In the genomic region with DNA sequence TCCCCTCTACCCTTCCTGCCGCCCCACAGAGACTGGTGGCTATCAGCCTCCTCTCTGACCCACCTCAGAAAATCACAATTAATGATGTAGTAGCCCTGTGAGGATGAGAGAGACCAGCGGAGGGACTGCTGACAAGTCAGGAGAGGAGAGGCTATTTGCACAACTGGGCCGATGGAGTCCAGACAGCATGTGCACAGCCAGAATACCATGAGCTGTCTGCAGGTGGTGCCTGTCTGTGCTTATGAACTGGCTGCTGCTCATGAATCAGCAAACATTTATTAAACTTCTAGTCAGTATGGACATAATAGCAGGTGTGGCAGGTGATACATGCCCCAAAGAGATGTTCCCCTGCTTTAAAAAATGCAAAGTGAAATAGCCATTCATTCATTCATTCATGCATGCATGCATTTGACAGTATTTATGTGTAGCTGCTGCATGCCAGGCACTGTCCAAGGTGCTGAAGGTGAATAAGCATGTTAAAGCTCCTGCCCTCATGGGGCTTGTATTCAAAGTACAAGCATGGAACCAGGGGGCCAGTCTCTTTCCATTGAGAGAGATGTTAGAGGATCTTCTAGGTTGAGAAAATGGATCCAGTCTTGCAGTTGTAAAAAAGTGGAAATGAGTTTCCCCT, we compare ENCODE assay signal across 14 cellular contexts.
DNase-seq lines count a peak whose midpoint lies in the region; ATAC-seq and TF ChIP-seq lines count a peak whose summit lies in the region.
"Had no signal": no experiment of that assay in that cellular context is flagged by ENCODE, and none has a peak within 500 bp of the region (broad histone marks: within the 10 kb centered on the region; RNA-seq: fewer than 3 reads in every experiment).

No MANE protein-coding gene starts in this region.

- POLR2A ChIA-PET in Caco-2 (lab: Charles Lee) = no interaction called here

- H3K4me2 ChIP-seq in fibroblast of lung (ENCODE audit: extremely low read depth, insufficient read depth, low read length) = no peak overlapping the region
- H3K4me2 ChIP-seq: BLaER1 treated with 17β-estradiol and CSF1 and Interleukin-3, amounts not matched to agents 10 nM and 100 nM had no signal

- H3K4me3 ChIP-seq in Caco-2 (ENCODE audit: low read depth, low read length) (no peak overlapping the region), GM12865 (ENCODE audit: low read depth, low read length) (no peak overlapping the region), fibroblast of lung (replicated peaks in 1 of 4; ENCODE audit: control extremely low read depth in 1 of 4, insufficient read depth in 1 of 4, low read depth in 3 of 4, low read length in 4 of 4) (no peak overlapping the region)
- H3K4me3 ChIP-seq: BLaER1 treated with 17β-estradiol and CSF1 and Interleukin-3, amounts not matched to agents 10 nM and 100 nM; ovary had no signal

- no peak for ATAC-seq in HG02798 (IDR thresholded peaks at IDR 0.05; ENCODE audit: poor library complexity, unreplicated experiment)
- ATAC-seq: stimulated activated naive B cell treated with anti-CD40 and anti-IgM and Interleukin-4, amounts not matched to agents 10 μg/mL and 1 μg/mL and 100 μg/mL, for 72 hours had no signal

- no peaks in the 10 kb centered on the region for H3K79me2 ChIP-seq in fibroblast of lung (ENCODE audit: control insufficient read depth, insufficient read depth, low read length)

- no peak overlapping the region for H3K4me3 Mint-ChIP-seq in Caco-2 (ENCODE audit: unreplicated experiment)
- H3K4me3 Mint-ChIP-seq: stimulated activated naive B cell treated with anti-CD40 and anti-IgM and Interleukin-4, amounts not matched to agents 10 μg/mL and 1 μg/mL and 100 μg/mL, for 72 hours had no signal

- no peaks in the 10 kb centered on the region for H3K27me3 Mint-ChIP-seq in Caco-2 (ENCODE audit: insufficient read depth, unreplicated experiment)

- H3K36me3 Mint-ChIP-seq in Caco-2 (ENCODE audit: insufficient read depth, unreplicated experiment) = no peaks in the 10 kb centered on the region

- no peaks in the 10 kb centered on the region for H4K20me1 ChIP-seq in fibroblast of lung (ENCODE audit: control insufficient read depth, extremely low read depth, insufficient read depth, low read length)

- no peak for TF ChIP-seq CTCF in Caco-2 (IDR thresholded peaks at IDR 0.05; ENCODE audit: insufficient read depth in 1 of 2, low read depth in 1 of 2, low read length in 1 of 2, severe bottlenecking in 1 of 2, unreplicated experiment in 1 of 2)
- TF ChIP-seq CTCF in GM12865 (IDR thresholded peaks at IDR 0.05; ENCODE audit: insufficient read depth, low read depth, low read length, missing control alignments) = no peak
- no peak for TF ChIP-seq CTCF in fibroblast of lung (conservative IDR thresholded peaks at IDR 0.05 in 1 of 2, IDR thresholded peaks at IDR 0.05 in 1 of 2; ENCODE audit: low read depth in 1 of 2, low read length in 2 of 2)

- DNase-seq in Caco-2 = peak; percentile 28 to 39
- DNase-seq in GM12865 (ENCODE audit: low read depth) = peak; percentile 46
- peak; percentile 6 to 28 for DNase-seq in fibroblast of lung (ENCODE audit: low read depth in 2 of 2)
- no peak for DNase-seq in NCI-H510A (lab: John Stamatoyannopoulos, UW)
- DNase-seq in central memory CD4-positive, alpha-beta T cell = no peak
- DNase-seq: activated T-cell treated with anti-CD3 and anti-CD28 coated beads, Interleukin-2, amount 50 U/mL, for 1 hour; islet precursor cell; midbrain; NCI-H82; ovary; stimulated activated naive B cell treated with anti-CD40 and anti-IgM and Interleukin-4, amounts not matched to agents 10 μg/mL and 1 μg/mL and 100 μg/mL, for 72 hours had no signal

- BruUV-seq in Caco-2 (replicated peaks; lab: Mats Ljungman, UMichigan) = no TSS peak

- H3K27me3 ChIP-seq in Caco-2 (replicated peaks; ENCODE audit: control insufficient read depth, insufficient read depth, low read length) (no peaks in the 10 kb centered on the region), fibroblast of lung (ENCODE audit: control insufficient read depth, insufficient read depth, low read length) (no peaks in the 10 kb centered on the region)
- H3K27me3 ChIP-seq: BLaER1 treated with 17β-estradiol and CSF1 and Interleukin-3, amounts not matched to agents 10 nM and 100 nM; ovary had no signal

- H3K4me1 ChIP-seq in Caco-2 (no peaks in the 10 kb centered on the region), fibroblast of lung (ENCODE audit: control insufficient read depth, extremely low read depth, insufficient read depth, low read length) (no peaks in the 10 kb centered on the region)

- no peak overlapping the region for H3K27ac Mint-ChIP-seq in Caco-2 (ENCODE audit: unreplicated experiment)
- H3K27ac Mint-ChIP-seq: stimulated activated naive B cell treated with anti-CD40 and anti-IgM and Interleukin-4, amounts not matched to agents 10 μg/mL and 1 μg/mL and 100 μg/mL, for 72 hours had no signal

- H3K36me3 ChIP-seq in Caco-2 (ENCODE audit: control insufficient read depth, insufficient read depth, low read length) = no peaks in the 10 kb centered on the region
- no peaks in the 10 kb centered on the region for H3K36me3 ChIP-seq in fibroblast of lung (ENCODE audit: control insufficient read depth, insufficient read depth, low read length)
- H3K36me3 ChIP-seq: BLaER1 treated with 17β-estradiol and CSF1 and Interleukin-3, amounts not matched to agents 10 nM and 100 nM; ovary had no signal

- no peak overlapping the region for H2AFZ ChIP-seq in fibroblast of lung (ENCODE audit: low read length)

- no peaks in the 10 kb centered on the region for H3K9me3 Mint-ChIP-seq in Caco-2 (ENCODE audit: unreplicated experiment)
- H3K9me3 Mint-ChIP-seq: stimulated activated naive B cell treated with anti-CD40 and anti-IgM and Interleukin-4, amounts not matched to agents 10 μg/mL and 1 μg/mL and 100 μg/mL, for 72 hours had no signal

- H3K9me3 ChIP-seq in Caco-2 = no peaks in the 10 kb centered on the region
- H3K9me3 ChIP-seq in fibroblast of lung (ENCODE audit: control insufficient read depth, insufficient read depth, low read depth, low read length) = no peaks in the 10 kb centered on the region
- H3K9me3 ChIP-seq: BLaER1 treated with 17β-estradiol and CSF1 and Interleukin-3, amounts not matched to agents 10 nM and 100 nM; ovary had no signal

- no peak overlapping the region for H3K9ac ChIP-seq in fibroblast of lung (ENCODE audit: insufficient read depth, low read length)
- H3K9ac ChIP-seq: BLaER1 treated with 17β-estradiol and CSF1 and Interleukin-3, amounts not matched to agents 10 nM and 100 nM had no signal

- no peaks in the 10 kb centered on the region for H3K4me1 Mint-ChIP-seq in Caco-2 (ENCODE audit: low read depth, unreplicated experiment)

- intact Hi-C loops in Caco-2 (cut with micrococcal nuclease; ENCODE audit: unreplicated experiment) = no loop called here

- no peak overlapping the region for H3K27ac ChIP-seq in fibroblast of lung (ENCODE audit: insufficient read depth, low read length)
- H3K27ac ChIP-seq: BLaER1 treated with 17β-estradiol and CSF1 and Interleukin-3, amounts not matched to agents 10 nM and 100 nM; ovary had no signal

- CTCF ChIA-PET in Caco-2 (lab: Charles Lee) = interaction anchor here (1.8 kb wide), 1 partner anchor 32 kb away, joined by 8 read pairs; no protein-coding TSS in a partner anchor

TF ChIP-seq in PFSK-1, 5 proteins besides CTCF, POLR2A, EP300 and RAD21:
- TF ChIP-seq TAF1 (IDR thresholded peaks at IDR 0.05; ENCODE audit: borderline replicate concordance, insufficient read depth, low read length) = no peak
- TF ChIP-seq POLR2AphosphoS5 (IDR thresholded peaks at IDR 0.05; ENCODE audit: low read depth, low read length) = no peak
- TF ChIP-seq FOXP2 (optimal IDR thresholded peaks at IDR 0.05; ENCODE audit: borderline replicate concordance, extremely low read depth, extremely low read length, insufficient read depth) = no peak
- peak; percentile 81 to 97 for TF ChIP-seq REST (IDR thresholded peaks at IDR 0.05; ENCODE audit: insufficient read depth in 1 of 2, low read depth in 2 of 2, low read length in 2 of 2)
TF ChIP-seq in PFSK-1: peak in this region for 1.

Comparison
In these comparisons a context has a peak if more than half of its experiments do, and no peak if none do; other contexts are left out.
1. DNase-seq: peak in Caco-2 (2 of 2), GM12865 (single experiment) and fibroblast of lung (2 of 2); none in NCI-H510A (single experiment) and central memory CD4-positive, alpha-beta T cell (single experiment).